Comparison of ENCODE assay signal across 8 cellular contexts in genomic region chr19:36418287-36419001, GRCh38. TPM values are rescaled to one million over a fixed set of nuclear protein-coding genes. Genes with fewer than 3 reads are reported as not detected.
DNase-seq lines count a peak whose midpoint lies in the region; ATAC-seq and TF ChIP-seq lines count a peak whose summit lies in the region.

Gene ZFP82 (minus strand): TSS chr19:36418644. CDS start chr19:36409789, 8,855 bp downstream.

- DNase-seq in GM13977 (ENCODE audit: low spot score) (peak; percentile 94), NCI-H510A (lab: John Stamatoyannopoulos, UW) (peak; percentile 62), lung microvascular endothelial cell (ENCODE audit: low read depth in 2 of 2) (peak; percentile 84 to 91), HEK293T (ENCODE audit: extremely low spot score) (no peak)
- DNase-seq in activated CD4-positive, alpha-beta memory T cell treated with anti-CD3 and anti-CD28 coated beads, Interleukin-2, amount 10 ng/mL, durations not matched to agents 7 days and 5 days: peak; percentile 76
- DNase-seq in stimulated activated CD4-positive, alpha-beta T cell treated with anti-CD3 and anti-CD28 coated beads, TNF-alpha, amount 100 ng/mL, for 24 hours (ENCODE audit: low read depth in 3 of 3): peak; percentile 40 to 76 (median 67)

- peak; percentile 87 for ATAC-seq in HG03045 (IDR thresholded peaks at IDR 0.05; ENCODE audit: unreplicated experiment)

- peaks cover 39% of the 10 kb centered on the region for H3K27me3 ChIP-seq in ectodermal cell (ENCODE audit: control insufficient read depth, insufficient read depth, low read length, poor library complexity, severe bottlenecking)

- H3K4me1 Mint-ChIP-seq in activated CD4-positive, alpha-beta memory T cell treated with anti-CD3 and anti-CD28 coated beads, Interleukin-2, amount 10 ng/mL, durations not matched to agents 7 days and 5 days: peaks cover 19% of the 10 kb centered on the region

- CTCF ChIA-PET in activated CD4-positive, alpha-beta memory T cell treated with anti-CD3 and anti-CD28 coated beads, Interleukin-2, amount 10 ng/mL, durations not matched to agents 7 days and 5 days (lab: Charles Lee): interaction anchor here (0.6 to 0.7 kb wide), 2 partner anchors 29 to 203 kb away, joined by 3 read pairs; no protein-coding TSS in a partner anchor
- CTCF ChIA-PET in HEK293T (lab: Yijun Ruan, JAX): no interaction called here

- peaks cover 34% of the 10 kb centered on the region for H3K9me3 Mint-ChIP-seq in activated CD4-positive, alpha-beta memory T cell treated with anti-CD3 and anti-CD28 coated beads, Interleukin-2, amount 10 ng/mL, durations not matched to agents 7 days and 5 days

- H3K27me3 Mint-ChIP-seq in activated CD4-positive, alpha-beta memory T cell treated with anti-CD3 and anti-CD28 coated beads, Interleukin-2, amount 10 ng/mL, durations not matched to agents 7 days and 5 days: peaks cover 7% of the 10 kb centered on the region

- WGBS in ectodermal cell, 2 experiments: 0 to 1% methylated on average over 70 of the region's 70 CpGs

- POLR2A ChIA-PET in activated CD4-positive, alpha-beta memory T cell treated with anti-CD3 and anti-CD28 coated beads, Interleukin-2, amount 10 ng/mL, durations not matched to agents 7 days and 5 days (lab: Charles Lee): no interaction called here
- POLR2A ChIA-PET in HEK293T (lab: Yijun Ruan, JAX): interaction anchor here (1.1 to 1.3 kb wide), 2 partner anchors 39 to 187 kb away, joined by 3 read pairs; partner anchors contain the start of genes ZFP14 and ZNF382

- peaks cover 33% of the 10 kb centered on the region for H3K36me3 Mint-ChIP-seq in activated CD4-positive, alpha-beta memory T cell treated with anti-CD3 and anti-CD28 coated beads, Interleukin-2, amount 10 ng/mL, durations not matched to agents 7 days and 5 days (ENCODE audit: low read depth)

- H3K4me3 ChIP-seq in ectodermal cell (ENCODE audit: insufficient read depth, low read depth, low read length): peak within 1 kb of the TSS; percentile 64

- H3K36me3 ChIP-seq in ectodermal cell (ENCODE audit: control insufficient read depth, insufficient read depth, low read length): no peaks in the 10 kb centered on the region

- no peak for TF ChIP-seq CTCF in GM13977 (IDR thresholded peaks at IDR 0.05; ENCODE audit: extremely low read depth, insufficient read depth, missing control alignments)

- H3K9me3 ChIP-seq in ectodermal cell (ENCODE audit: control insufficient read depth, low read length): no peaks in the 10 kb centered on the region

- H3K27ac Mint-ChIP-seq in activated CD4-positive, alpha-beta memory T cell treated with anti-CD3 and anti-CD28 coated beads, Interleukin-2, amount 10 ng/mL, durations not matched to agents 7 days and 5 days: peak within 1 kb of the TSS; percentile 85

- peak within 1 kb of the TSS; percentile 77 for H3K27ac ChIP-seq in ectodermal cell (ENCODE audit: insufficient read depth, low read depth, low read length, poor library complexity, severe bottlenecking)

- H3K4me3 Mint-ChIP-seq in activated CD4-positive, alpha-beta memory T cell treated with anti-CD3 and anti-CD28 coated beads, Interleukin-2, amount 10 ng/mL, durations not matched to agents 7 days and 5 days: peak within 1 kb of the TSS; percentile 86

- H3K4me1 ChIP-seq in ectodermal cell (ENCODE audit: control insufficient read depth, insufficient read depth, low read length): peaks cover 6% of the 10 kb centered on the region

- in situ Hi-C loops in GM13977 (cut with MboI; ENCODE audit: low pct_unique_long_range_greater_than_20kb, low sequenced_read_pairs, unreplicated experiment): no loop called here

TF ChIP-seq in HEK293T, 16 proteins besides CTCF, POLR2A, EP300 and RAD21:
- TF ChIP-seq ARNT (IDR thresholded peaks at IDR 0.05): no peak
- no peak for TF ChIP-seq BHLHE40 (IDR thresholded peaks at IDR 0.05; ENCODE audit: borderline replicate concordance)
- no peak for TF ChIP-seq FOXA1 (IDR thresholded peaks at IDR 0.05)
- no peak for TF ChIP-seq L3MBTL2 (conservative IDR thresholded peaks at IDR 0.05)
- TF ChIP-seq FOXM1 (IDR thresholded peaks at IDR 0.05; ENCODE audit: borderline replicate concordance): no peak
- no peak for TF ChIP-seq CTBP1 (IDR thresholded peaks at IDR 0.05; ENCODE audit: borderline replicate concordance)
- no peak for TF ChIP-seq TARDBP (IDR thresholded peaks at IDR 0.05)
- TF ChIP-seq PKNOX1 (IDR thresholded peaks at IDR 0.05): no peak
- no peak for TF ChIP-seq NFRKB (IDR thresholded peaks at IDR 0.05)
- no peak for TF ChIP-seq FOXK2 (IDR thresholded peaks at IDR 0.05)
- TF ChIP-seq SUZ12 (IDR thresholded peaks at IDR 0.05): no peak
- no peak for TF ChIP-seq ELF4 (IDR thresholded peaks at IDR 0.05)
- TF ChIP-seq HDGF (IDR thresholded peaks at IDR 0.05; ENCODE audit: borderline replicate concordance): no peak

RNA-seq across cellular contexts. Expression of gene ZFP82, which starts in this region (rescaled TPM):
- 1 to 10 TPM; 3.9 to 4.2 TPM for total RNA-seq in activated CD4-positive, alpha-beta memory T cell treated with anti-CD3 and anti-CD28 coated beads, Interleukin-2, amount 10 ng/mL, durations not matched to agents 7 days and 5 days
- polyA plus RNA-seq in ectodermal cell (2013, experiment 1 of 4): 20.0 TPM
- polyA plus RNA-seq in ectodermal cell (2013, experiment 2 of 4): 20.7 TPM
- 19.6 TPM for polyA plus RNA-seq in ectodermal cell (2013, experiment 3 of 4)
- polyA plus RNA-seq in ectodermal cell (2013, experiment 4 of 4): 19.1 TPM
- 2.2 and 4.8 TPM in 2 replicates for total RNA-seq in lung microvascular endothelial cell
